In genomic region chr11:117501499-117501898, GRCh38 we compare ENCODE assay signal across 18 cellular contexts.
"Had no signal": no experiment of that assay in that cellular context is flagged by ENCODE, and none has a peak within 500 bp of the region (broad histone marks: within the 10 kb centered on the region; RNA-seq: fewer than 3 reads in every experiment).

No MANE protein-coding gene starts in this region.

- ATAC-seq: activated CD8-positive, alpha-beta T cell treated with anti-CD3 and anti-CD28 coated beads, Interleukin-2, amount 10 ng/mL, durations not matched to agents 7 days and 5 days; body of pancreas; PC-3 had no signal

- H3K4me1 ChIP-seq: ascending aorta, body of pancreas had no signal

- H3K36me3 ChIP-seq: ascending aorta, MG63 had no signal

- H3K4me1 Mint-ChIP-seq: activated naive CD4-positive, alpha-beta T cell treated with anti-CD3 and anti-CD28 coated beads, Interleukin-2, amount 50 U/mL, for 24 hours had no signal

- DNase-seq: activated CD4-positive, alpha-beta T cell treated with anti-CD3 and anti-CD28 coated beads for 48 hours; activated CD4-positive, alpha-beta T cell treated with anti-CD3 and anti-CD28 coated beads, Interleukin-2, amount 50 U/mL, for 4 hours; activated CD4-positive, CD25-positive, alpha-beta regulatory T cell treated with anti-CD3 and anti-CD28 coated beads, Interleukin-2, amount 50 U/mL, for 72 hours; activated CD8-positive, alpha-beta memory T cell treated with anti-CD3 and anti-CD28 coated beads, Interleukin-2, amount 50 U/mL, for 48 hours; activated CD8-positive, alpha-beta T cell treated with anti-CD3 and anti-CD28 coated beads, Interleukin-2, amount 10 ng/mL, durations not matched to agents 7 days and 5 days; activated effector memory CD4-positive, alpha-beta T cell treated with Interleukin-2 at 50 U/mL for 16 hours; activated naive CD4-positive, alpha-beta T cell; activated T-cell treated with anti-CD3 and anti-CD28 coated beads, Interleukin-2, amount 50 U/mL, for 1 hour; body of pancreas; MG63; MV-4-11; NCI-H1436 treated with DMSO at 0.1 percent for 48 hours; PC-3 had no signal

- H3K27ac Mint-ChIP-seq: activated CD8-positive, alpha-beta T cell treated with anti-CD3 and anti-CD28 coated beads, Interleukin-2, amount 10 ng/mL, durations not matched to agents 7 days and 5 days; activated naive CD4-positive, alpha-beta T cell treated with anti-CD3 and anti-CD28 coated beads, Interleukin-2, amount 50 U/mL, for 24 hours; activated T-helper 1 cell treated with anti-CD3 and anti-CD28 coated beads, Interleukin-12 subunit alpha, Interleukin-12 subunit beta, Interleukin-2, Interleukin-4 antibody, amounts not matched to agents 30 ng/mL and 10 ng/mL and 1 ng/mL, durations not matched to agents 14 hours and 24 hours and 36 hours; T-helper 1 cell treated with Interleukin-12 subunit alpha and Interleukin-12 subunit beta and Interleukin-4 antibody, amounts not matched to agents 30 μg/mL and 1 μg/mL, for 36 hours had no signal

- H3K4me3 ChIP-seq: ascending aorta, body of pancreas, MG63 had no signal

- H3K27ac ChIP-seq: ascending aorta, body of pancreas had no signal

- H3K36me3 Mint-ChIP-seq: activated naive CD4-positive, alpha-beta T cell treated with anti-CD3 and anti-CD28 coated beads, Interleukin-2, amount 50 U/mL, for 24 hours had no signal

- H3K27me3 ChIP-seq: ascending aorta, body of pancreas, MG63 had no signal

- H3K9me3 Mint-ChIP-seq: activated naive CD4-positive, alpha-beta T cell treated with anti-CD3 and anti-CD28 coated beads, Interleukin-2, amount 50 U/mL, for 24 hours; activated T-helper 1 cell treated with anti-CD3 and anti-CD28 coated beads, Interleukin-12 subunit alpha, Interleukin-12 subunit beta, Interleukin-2, Interleukin-4 antibody, amounts not matched to agents 30 ng/mL and 10 ng/mL and 1 ng/mL, durations not matched to agents 14 hours and 24 hours and 36 hours; T-helper 1 cell treated with Interleukin-12 subunit alpha and Interleukin-12 subunit beta and Interleukin-4 antibody, amounts not matched to agents 30 μg/mL and 1 μg/mL, for 36 hours had no signal

- FAIRE-seq: RCC 7860 had no signal

- H3K9me3 ChIP-seq: ascending aorta, body of pancreas, MG63 had no signal

- H3K27me3 Mint-ChIP-seq: activated naive CD4-positive, alpha-beta T cell treated with anti-CD3 and anti-CD28 coated beads, Interleukin-2, amount 50 U/mL, for 24 hours had no signal

- H3K4me3 Mint-ChIP-seq: activated CD8-positive, alpha-beta T cell treated with anti-CD3 and anti-CD28 coated beads, Interleukin-2, amount 10 ng/mL, durations not matched to agents 7 days and 5 days; activated naive CD4-positive, alpha-beta T cell treated with anti-CD3 and anti-CD28 coated beads, Interleukin-2, amount 50 U/mL, for 24 hours; activated T-helper 1 cell treated with anti-CD3 and anti-CD28 coated beads, Interleukin-12 subunit alpha, Interleukin-12 subunit beta, Interleukin-2, Interleukin-4 antibody, amounts not matched to agents 30 ng/mL and 10 ng/mL and 1 ng/mL, durations not matched to agents 14 hours and 24 hours and 36 hours; T-helper 1 cell treated with Interleukin-12 subunit alpha and Interleukin-12 subunit beta and Interleukin-4 antibody, amounts not matched to agents 30 μg/mL and 1 μg/mL, for 36 hours had no signal
